Comparison of ENCODE assay signal across 22 cellular contexts in the genomic region with DNA sequence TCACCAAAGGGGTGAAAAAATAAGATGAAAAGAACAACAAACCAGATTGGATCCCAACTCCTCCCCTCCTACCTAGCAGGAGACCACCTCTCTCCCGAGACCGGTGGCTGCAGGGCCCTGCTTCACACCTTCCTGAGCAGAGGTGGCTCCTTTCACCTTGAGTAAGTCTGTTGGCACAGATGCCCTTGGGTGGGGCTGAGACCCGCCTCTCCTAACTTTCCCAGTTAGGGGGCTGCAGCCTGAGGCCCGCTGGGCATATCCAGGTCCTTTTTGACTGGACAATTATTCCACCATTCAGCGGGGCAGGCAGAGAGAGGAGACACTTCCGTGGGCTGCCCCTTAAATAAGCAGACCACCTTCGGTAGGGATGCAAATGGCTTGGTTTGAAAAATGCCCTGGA. TPM values are rescaled to one million over a fixed set of nuclear protein-coding genes. Genes with fewer than 3 reads are reported as not detected.
DNase-seq lines count a peak whose midpoint lies in the region; ATAC-seq, FAIRE-seq and TF ChIP-seq lines count a peak whose summit lies in the region.
"Had no signal": no experiment of that assay in that cellular context is flagged by ENCODE, and none has a peak within 500 bp of the region (broad histone marks: within the 10 kb centered on the region; RNA-seq: fewer than 3 reads in every experiment).

No MANE protein-coding gene starts in this region.

- H3K4me1 Mint-ChIP-seq in Caco-2 (ENCODE audit: low read depth, unreplicated experiment), result peaks cover under 1% of the 10 kb centered on the region

- peaks cover 26% of the 10 kb centered on the region for H3K9me3 Mint-ChIP-seq in Caco-2 (ENCODE audit: unreplicated experiment)

- DNase-seq in Caco-2 (no peak), H1 (ENCODE audit: low read depth in 1 of 2, low spot score in 2 of 2) (peak in 1 of 2 experiments; percentile 38), posterior vena cava (ENCODE audit: low spot score) (peak; percentile 58), NCI-H146 (lab: John Stamatoyannopoulos, UW) (no peak), left lung (no peak), HT-29 (ENCODE audit: low spot score) (no peak)
- no peak for DNase-seq in activated CD4-positive, alpha-beta T cell treated with anti-CD3 and anti-CD28 coated beads, Interleukin-2, amount 50 U/mL, for 4 hours
- DNase-seq: CD8-positive, alpha-beta memory T cell; DMS 273 treated with DMSO at 0.1 percent for 48 hours; MV-4-11; NCI-H1930; NCI-H2171 treated with DMSO at 0.1 percent for 48 hours; NCI-H446 treated with DMSO at 0.1 percent for 48 hours; SJCRH30 had no signal

- no peak overlapping the region for H3K56ac ChIP-seq in H1 (replicated peaks; ENCODE audit: insufficient read length, low read depth, low read length)

- POLR2A ChIA-PET in Caco-2 (lab: Charles Lee), result no interaction called here
- POLR2A ChIA-PET in H1 (lab: Charles Lee; ENCODE audit: partially characterized antibody), result no interaction called here

- no peak overlapping the region for H3K4ac ChIP-seq in H1 (replicated peaks; ENCODE audit: insufficient read length, low read depth, low read length)

- H3K18ac ChIP-seq in H1 (ENCODE audit: extremely low read depth, low read length), result no peak overlapping the region

- H4K5ac ChIP-seq in H1 (ENCODE audit: insufficient read length, low read depth, low read length), result no peak overlapping the region

- H3K79me2 ChIP-seq in H1 (ENCODE audit: control insufficient read depth in 1 of 2, insufficient read depth in 2 of 2, low read length in 2 of 2), result no peaks in the 10 kb centered on the region

- H3K9ac ChIP-seq in HUES64 (ENCODE audit: low read depth, low read length), result no peak overlapping the region
- no peak overlapping the region for H3K9ac ChIP-seq in H1 (replicated peaks in 1 of 4; ENCODE audit: extremely low read depth in 1 of 4, low read depth in 3 of 4, low read length in 3 of 4)
- H3K9ac ChIP-seq: BLaER1 treated with 17β-estradiol and CSF1 and Interleukin-3, amounts not matched to agents 10 nM and 100 nM had no signal

- H3K27me3 Mint-ChIP-seq in Caco-2 (ENCODE audit: insufficient read depth, unreplicated experiment), result peaks cover 31% of the 10 kb centered on the region

- no peak for TF ChIP-seq RAD21 in H1 (IDR thresholded peaks at IDR 0.05 in 1 of 2, conservative IDR thresholded peaks at IDR 0.05 in 1 of 2; ENCODE audit: low read depth in 2 of 2, low read length in 2 of 2)

- H2BK20ac ChIP-seq in H1 (ENCODE audit: low read length), result no peak overlapping the region

- H2AFZ ChIP-seq in H1 (ENCODE audit: low read length), result no peak overlapping the region

- no peak overlapping the region for H2BK12ac ChIP-seq in H1 (ENCODE audit: low read depth, low read length)

- no peak for TF ChIP-seq POLR2A in H1 (IDR thresholded peaks at IDR 0.05; ENCODE audit: control extremely low read depth in 1 of 2, low read depth in 2 of 2, low read length in 2 of 2)

- WGBS in HUES64, result 69% methylated on average over 7 of the region's 7 CpGs
- WGBS in H1 (ENCODE audit: extremely low coverage in 1 of 2, insufficient coverage in 1 of 2, insufficient read length in 1 of 2, insufficient replicate concordance in 2 of 2, low coverage in 1 of 2, low lambda C conversion rate in 2 of 2, missing lambda C conversion rate in 1 of 2), 2 experiments, result 79% methylated on average over 7 of the region's 7 CpGs; no CpG with 5 or more reads in 1 of the 2 experiments

- FAIRE-seq in H1 (lab: Jason Lieb, UNC), result no peak
- FAIRE-seq: A204.1, HTR-8/SVneo, K562 had no signal

- TF ChIP-seq CTCF in Caco-2 (IDR thresholded peaks at IDR 0.05; ENCODE audit: insufficient read depth in 1 of 2, low read depth in 1 of 2, low read length in 1 of 2, severe bottlenecking in 1 of 2, unreplicated experiment in 1 of 2) (no peak), H1 (IDR thresholded peaks at IDR 0.05; ENCODE audit: control extremely low read depth in 1 of 3, insufficient read depth in 1 of 3, low read depth in 1 of 3, low read length in 3 of 3) (no peak), left lung (IDR thresholded peaks at IDR 0.05) (no peak)

- peaks cover 4% of the 10 kb centered on the region; the same call in 1 of the 2 replicates for H3K27me3 ChIP-seq in Caco-2 (replicated peaks; ENCODE audit: control insufficient read depth, insufficient read depth, low read length)
- peaks cover 64% of the 10 kb centered on the region for H3K27me3 ChIP-seq in HUES64 (ENCODE audit: insufficient read depth, low read length)
- H3K27me3 ChIP-seq in H1 (replicated peaks in 1 of 4; ENCODE audit: control insufficient read depth in 3 of 4, extremely low read depth in 1 of 4, insufficient read depth in 3 of 4, low read length in 3 of 4), result peaks cover 8 to 36% (median 28%) of the 10 kb centered on the region in 4 experiments
- peaks cover 20 to 83% of the 10 kb centered on the region in 2 donors for H3K27me3 ChIP-seq in left lung

- no peak for ATAC-seq in left lung
- ATAC-seq: K562 had no signal

- no peak overlapping the region for H3K27ac Mint-ChIP-seq in Caco-2 (ENCODE audit: unreplicated experiment)
- H3K27ac Mint-ChIP-seq: CD8-positive, alpha-beta memory T cell had no signal

- no peak overlapping the region for H2BK15ac ChIP-seq in H1 (ENCODE audit: low read length)

- H4K91ac ChIP-seq in H1 (replicated peaks; ENCODE audit: insufficient read length, low read length), result no peak overlapping the region

- BruUV-seq in Caco-2 (replicated peaks; lab: Mats Ljungman, UMichigan), result no TSS peak

- intact Hi-C loops in Caco-2 (cut with micrococcal nuclease; ENCODE audit: unreplicated experiment), result no loop called here
- intact Hi-C loops in posterior vena cava (cut with DNase I), result no loop called here
- intact Hi-C loops in left lung (cut with DNase I), result no loop called here

- H3K36me3 Mint-ChIP-seq in Caco-2 (ENCODE audit: insufficient read depth, unreplicated experiment), result no peaks in the 10 kb centered on the region
- H3K36me3 Mint-ChIP-seq: CD8-positive, alpha-beta memory T cell had no signal

- peaks cover 9% of the 10 kb centered on the region; the same call in 1 of the 2 replicates for H3K9me3 ChIP-seq in Caco-2
- 0 out of 2 replicates have a peak, but pooled peaks cover 2% of the 10 kb centered on the region for H3K9me3 ChIP-seq in HUES64 (ENCODE audit: insufficient read depth, low read depth, low read length)
- peaks cover 5 to 13% of the 10 kb centered on the region in 2 experiments; a peak in 2 of 4 replicates for H3K9me3 ChIP-seq in H1 (ENCODE audit: insufficient read depth in 2 of 2, low read depth in 1 of 2, low read length in 1 of 2)
- H3K9me3 ChIP-seq in left lung, result peaks cover 0 to 7% of the 10 kb centered on the region in 2 donors
- H3K9me3 ChIP-seq: SJCRH30 had no signal

- H3K4me1 ChIP-seq in Caco-2, result no peaks in the 10 kb centered on the region
- H3K4me1 ChIP-seq in HUES64 (ENCODE audit: insufficient read depth, low read length), result no peaks in the 10 kb centered on the region
- H3K4me1 ChIP-seq in H1 (replicated peaks in 1 of 4; ENCODE audit: control insufficient read depth in 3 of 4, insufficient read depth in 4 of 4, low read length in 3 of 4), result peaks cover 0 to 5% (median 1%) of the 10 kb centered on the region in 4 experiments; a peak in 2 of 7 replicates
- peaks cover 4 to 9% of the 10 kb centered on the region in 2 donors for H3K4me1 ChIP-seq in left lung
- H3K4me1 ChIP-seq: SJCRH30 had no signal

- no peak overlapping the region for H2BK120ac ChIP-seq in H1 (replicated peaks; ENCODE audit: low read depth, low read length)

- H3K4me3 ChIP-seq in Caco-2 (ENCODE audit: low read depth, low read length) (no peak overlapping the region), HUES64 (ENCODE audit: low read length) (peak overlapping the region; percentile 63; the same call in 1 of the 2 replicates), H1 (ENCODE audit: extremely low read depth in 1 of 4, insufficient read depth in 2 of 4, low read depth in 3 of 4, low read length in 4 of 4) (peak overlapping the region in 2 of 4 experiments; percentile 76 to 84; a peak in 4 of 8 replicates), left lung (no peak overlapping the region)
- H3K4me3 ChIP-seq: K562, SJCRH30 had no signal

- CTCF ChIA-PET in Caco-2 (lab: Charles Lee) (interaction anchor here (0.9 to 1.4 kb wide), 2 partner anchors 59 to 270 kb away, joined by 4 to 11 read pairs; a partner anchor contains a TSS), H1 (lab: Charles Lee; ENCODE audit: partially characterized antibody) (interaction anchor here (1.0 to 13.3 kb wide), 15 partner anchors 9 to 374 kb away, joined by 3 to 335 read pairs (median 8); no protein-coding TSS in a partner anchor)

- no peak for TF ChIP-seq EP300 in H1 (IDR thresholded peaks at IDR 0.05; ENCODE audit: borderline replicate concordance in 1 of 2, low read depth in 2 of 2, low read length in 2 of 2)

- H3K27ac ChIP-seq in HUES64 (ENCODE audit: low read depth, low read length) (no peak overlapping the region), H1 (ENCODE audit: low read depth, low read length) (no peak overlapping the region), left lung (no peak overlapping the region)
- H3K27ac ChIP-seq: BLaER1 treated with 17β-estradiol and CSF1 and Interleukin-3, amounts not matched to agents 10 nM and 100 nM; RWPE1; SJCRH30 had no signal

- H3K14ac ChIP-seq in H1 (ENCODE audit: insufficient read length), result no peak overlapping the region

- no peaks in the 10 kb centered on the region for H4K20me1 ChIP-seq in H1 (replicated peaks in 1 of 2; ENCODE audit: control insufficient read depth in 1 of 2, insufficient read depth in 2 of 2, low read length in 2 of 2)

- peak overlapping the region; percentile 11 to 74 for H3K4me2 ChIP-seq in H1 (ENCODE audit: insufficient read depth in 1 of 2, low read depth in 2 of 2, low read length in 2 of 2)

- H3K36me3 ChIP-seq in Caco-2 (ENCODE audit: control insufficient read depth, insufficient read depth, low read length) (no peaks in the 10 kb centered on the region), HUES64 (ENCODE audit: insufficient read depth, low read length) (no peaks in the 10 kb centered on the region), H1 (ENCODE audit: control insufficient read depth in 2 of 4, insufficient read depth in 4 of 4, low read length in 3 of 4) (no peaks in the 10 kb centered on the region), left lung (no peaks in the 10 kb centered on the region)
- H3K36me3 ChIP-seq: BLaER1 treated with 17β-estradiol and CSF1 and Interleukin-3, amounts not matched to agents 10 nM and 100 nM; HAP-1; SJCRH30 had no signal

- H3K23me2 ChIP-seq in H1 (ENCODE audit: low read depth, low read length), result peaks cover 9% of the 10 kb centered on the region; the same call in 1 of the 2 replicates

- H3K4me3 Mint-ChIP-seq in Caco-2 (ENCODE audit: unreplicated experiment), result peak overlapping the region; percentile 74

- H4K8ac ChIP-seq in H1 (ENCODE audit: extremely low read depth, insufficient read depth, low read length), result no peak overlapping the region

- H3K79me1 ChIP-seq in H1 (ENCODE audit: low read depth, low read length), result no peaks in the 10 kb centered on the region

- no peak overlapping the region for H2AK5ac ChIP-seq in H1 (ENCODE audit: low read depth, low read length)

- H2BK5ac ChIP-seq in H1 (ENCODE audit: low read depth, low read length), result no peak overlapping the region

- H3K23ac ChIP-seq in H1 (ENCODE audit: insufficient read length), result no peak overlapping the region

RNA-seq across cellular contexts. Expression of a gene that starts 1.3 kb away (rescaled TPM):
- 1.6 and 3.2 TPM in 2 replicates for total RNA-seq in Caco-2 (2022)
- 0.45 TPM for polyA plus RNA-seq in HUES64 (2013, experiment 1 of 2)
- polyA plus RNA-seq in HUES64 (2013, experiment 2 of 2), result 0.32 TPM
- 1.8 TPM in 2 replicates for total RNA-seq in H1 (2021; fragmentation: NEBNext Ultra II Directional; extraction: Animal tissue kit (Norgen Biotek cat#: 25700))
- 1.3 and 1.4 TPM in 2 replicates for polyA plus RNA-seq in H1 (2011; rRNA removed)
- polyA plus RNA-seq in H1 (2011; cell fraction: cytosol; rRNA removed), result 1.1 TPM
- polyA plus RNA-seq in H1 (2011; cell fraction: nucleus; rRNA removed), result 1.7 TPM
- polyA plus RNA-seq in H1 (2012, experiment 1 of 2), result 0.52 to 1.9 TPM (median 1.2 TPM) in 4 replicates
- polyA plus RNA-seq in H1 (2012, experiment 2 of 2), result 0.96 TPM
- polyA plus RNA-seq in H1 (2013, experiment 1 of 2), result 1.1 TPM
- polyA plus RNA-seq in H1 (2013, experiment 2 of 2), result 1.0 TPM
- polyA minus RNA-seq in H1 (2011; rRNA and poly(A)+ RNA removed), result 0.88 and 1.00 TPM in 2 replicates
- not detected for polyA minus RNA-seq in H1 (2011; cell fraction: cytosol; rRNA and poly(A)+ RNA removed)
- 1.6 TPM for polyA minus RNA-seq in H1 (2011; cell fraction: nucleus; rRNA and poly(A)+ RNA removed)
- under 1 TPM; 0.10 to 0.19 TPM for total RNA-seq in posterior vena cava
- total RNA-seq in left lung, result under 1 TPM in 1 of 2 donors, not detected in 1; 0.64 TPM
- total RNA-seq in HT-29 (2014; rRNA removed; shearing (Covaris generic)), result not detected in 2 replicates
- total RNA-seq: CD8-positive, alpha-beta memory T cell; Daoy; SJCRH30 had no signal
- polyA plus RNA-seq: CD8-positive, alpha-beta memory T cell had no signal

RNA-seq across cellular contexts. Expression of a gene that starts 59.9 kb away (rescaled TPM):
- total RNA-seq in Caco-2 (2022), result 0.79 TPM in 1 of 2 replicates, not detected in the other
- polyA plus RNA-seq in HUES64 (2013, experiment 1 of 2), result not detected
- polyA plus RNA-seq in HUES64 (2013, experiment 2 of 2), result not detected
- not detected in 2 replicates for total RNA-seq in H1 (2021; fragmentation: NEBNext Ultra II Directional; extraction: Animal tissue kit (Norgen Biotek cat#: 25700))
- polyA plus RNA-seq in H1 (2011; rRNA removed), result not detected in 2 replicates
- polyA plus RNA-seq in H1 (2011; cell fraction: cytosol; rRNA removed), result not detected
- polyA plus RNA-seq in H1 (2011; cell fraction: nucleus; rRNA removed), result not detected
- polyA plus RNA-seq in H1 (2012, experiment 1 of 2), result not detected in 4 replicates
- polyA plus RNA-seq in H1 (2012, experiment 2 of 2), result not detected
- polyA plus RNA-seq in H1 (2013, experiment 1 of 2), result not detected
- not detected for polyA plus RNA-seq in H1 (2013, experiment 2 of 2)
- not detected in 2 replicates for polyA minus RNA-seq in H1 (2011; rRNA and poly(A)+ RNA removed)
- not detected for polyA minus RNA-seq in H1 (2011; cell fraction: cytosol; rRNA and poly(A)+ RNA removed)
- polyA minus RNA-seq in H1 (2011; cell fraction: nucleus; rRNA and poly(A)+ RNA removed), result not detected
- not detected for total RNA-seq in posterior vena cava
- total RNA-seq in left lung, result not detected
- not detected in 2 replicates for total RNA-seq in HT-29 (2014; rRNA removed; shearing (Covaris generic))
- total RNA-seq: Daoy, K562, SJCRH30 had no signal
- polyA plus RNA-seq: CD8-positive, alpha-beta memory T cell; K562 had no signal
